ENCODE assay signal across 9 cellular contexts in the genomic region with DNA sequence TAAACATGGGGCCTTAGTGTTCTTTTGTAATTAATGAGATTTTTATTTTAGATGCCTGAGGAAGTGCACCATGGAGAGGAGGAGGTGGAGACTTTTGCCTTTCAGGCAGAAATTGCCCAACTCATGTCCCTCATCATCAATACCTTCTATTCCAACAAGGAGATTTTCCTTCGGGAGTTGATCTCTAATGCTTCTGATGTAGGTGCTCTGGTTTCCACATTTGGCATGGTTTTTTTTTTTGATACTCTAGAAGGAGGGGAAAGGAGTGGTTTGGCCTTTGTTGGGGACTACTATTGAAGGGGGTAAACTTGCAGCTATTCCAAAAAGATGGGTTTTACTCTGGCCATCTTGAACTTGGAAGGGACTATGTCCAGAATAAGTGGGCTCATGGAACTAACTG. TPM values are rescaled to one million over a fixed set of nuclear protein-coding genes. Genes with fewer than 3 reads are reported as not detected.
DNase-seq lines count a peak whose midpoint lies in the region; ATAC-seq and TF ChIP-seq lines count a peak whose summit lies in the region.
"Had no signal": no experiment of that assay in that cellular context is flagged by ENCODE, and none has a peak within 500 bp of the region (broad histone marks: within the 10 kb centered on the region; RNA-seq: fewer than 3 reads in every experiment).

No MANE protein-coding gene starts in this region.

- intact Hi-C loops in CD8-positive, alpha-beta T cell (cut with DNase I, micrococcal nuclease), result loop anchor here (5.0 to 10.0 kb wide), 4 partner anchors 121 to 1194 kb away; partner anchors contain the start of genes MRPL14 (in 2 of the 2), TMEM63B (in 2 of the 2), CUL7 (in 1 of the 2) and KLC4 (in 1 of the 2)
- intact Hi-C loops in PC-9 (cut with micrococcal nuclease; ENCODE audit: unreplicated experiment), result loop anchor here (5.0 kb wide), 1 partner anchor 131 kb away; no protein-coding TSS in a partner anchor

- H3K27ac Mint-ChIP-seq in CD8-positive, alpha-beta T cell, result peak overlapping the region; percentile 98
- peak overlapping the region; percentile 65 for H3K27ac Mint-ChIP-seq in endothelial cell (ENCODE audit: unreplicated experiment)

- H3K4me3 ChIP-seq in CD8-positive, alpha-beta T cell (ENCODE audit: low read depth, low read length), result peak overlapping the region; percentile 96
- peak overlapping the region; percentile 98 for H3K4me3 ChIP-seq in PC-9
- peak overlapping the region; percentile 99 for H3K4me3 ChIP-seq in osteoblast (ENCODE audit: insufficient read depth, low read length)

- H3F3A ChIP-seq in PC-9 (ENCODE audit: insufficient read depth, low read depth), result peaks cover 70% of the 10 kb centered on the region

- TF ChIP-seq CTCF in CD8-positive, alpha-beta T cell (IDR thresholded peaks at IDR 0.05), result no peak
- TF ChIP-seq CTCF in PC-9 (conservative IDR thresholded peaks at IDR 0.05) (no peak), endothelial cell (IDR thresholded peaks at IDR 0.05; ENCODE audit: unreplicated experiment) (no peak), osteoblast (IDR thresholded peaks at IDR 0.05; ENCODE audit: extremely low read depth, low read depth, low read length) (no peak)

- peaks cover 45% of the 10 kb centered on the region for H3K36me3 ChIP-seq in CD8-positive, alpha-beta T cell (ENCODE audit: insufficient read depth, low read length)
- H3K36me3 ChIP-seq in PC-9 (ENCODE audit: low read depth), result peaks cover 59% of the 10 kb centered on the region
- H3K36me3 ChIP-seq in osteoblast (ENCODE audit: insufficient read depth, low read length), result peaks cover 50% of the 10 kb centered on the region

- no peaks in the 10 kb centered on the region for H3K9me3 ChIP-seq in CD8-positive, alpha-beta T cell (ENCODE audit: low read length)
- H3K9me3 ChIP-seq in PC-9 (ENCODE audit: insufficient read depth, low read depth), result no peaks in the 10 kb centered on the region
- no peaks in the 10 kb centered on the region for H3K9me3 ChIP-seq in osteoblast (ENCODE audit: low read depth, low read length)

- peaks cover 26% of the 10 kb centered on the region for H3K4me1 ChIP-seq in CD8-positive, alpha-beta T cell (ENCODE audit: insufficient read depth, low read length)
- H3K4me1 ChIP-seq in PC-9 (replicated peaks; ENCODE audit: insufficient read depth) (peaks cover 38% of the 10 kb centered on the region), osteoblast (ENCODE audit: insufficient read depth, low read length) (peaks cover 26% of the 10 kb centered on the region)

- H2AFZ ChIP-seq in PC-9 (no peak overlapping the region), osteoblast (ENCODE audit: low read length) (no peak overlapping the region)

- POLR2A ChIA-PET in CD8-positive, alpha-beta T cell (lab: Charles Lee), result interaction anchor here (2.0 to 5.6 kb wide), 4 partner anchors 8 to 49 kb away, joined by 8 to 114 read pairs (median 50); partner anchors contain the start of genes SLC29A1 and SLC35B2
- POLR2A ChIA-PET in PC-9 (lab: Charles Lee; ENCODE audit: unreplicated experiment), result interaction anchor here (0.6 kb wide), 1 partner anchor 152 kb away, joined by 6 read pairs; no protein-coding TSS in a partner anchor

- no TSS peak for BruUV-seq in PC-9 (replicated peaks; lab: Mats Ljungman, UMichigan)

- no peaks in the 10 kb centered on the region for H3K9me3 Mint-ChIP-seq in CD8-positive, alpha-beta T cell
- no peaks in the 10 kb centered on the region for H3K9me3 Mint-ChIP-seq in endothelial cell (ENCODE audit: unreplicated experiment)

- H3K4me1 Mint-ChIP-seq in CD8-positive, alpha-beta T cell (ENCODE audit: low read depth), result peaks cover 64% of the 10 kb centered on the region
- H3K4me1 Mint-ChIP-seq in endothelial cell (ENCODE audit: unreplicated experiment), result peaks cover 38% of the 10 kb centered on the region

- peaks cover 71% of the 10 kb centered on the region for H3K36me3 Mint-ChIP-seq in CD8-positive, alpha-beta T cell
- H3K36me3 Mint-ChIP-seq in endothelial cell (ENCODE audit: low read depth, unreplicated experiment), result peaks cover 60% of the 10 kb centered on the region

- H3K4me3 Mint-ChIP-seq in CD8-positive, alpha-beta T cell, result peak overlapping the region; percentile 99
- peak overlapping the region; percentile 99 for H3K4me3 Mint-ChIP-seq in endothelial cell (ENCODE audit: unreplicated experiment)

- H3K9me2 ChIP-seq in PC-9 (ENCODE audit: insufficient read depth), result no peaks in the 10 kb centered on the region

- H3K79me2 ChIP-seq in PC-9 (ENCODE audit: low read depth) (peaks cover 64% of the 10 kb centered on the region), osteoblast (ENCODE audit: insufficient read depth, low read length) (peaks cover 61% of the 10 kb centered on the region)

- DNase-seq in CD8-positive, alpha-beta T cell, result no peak
- DNase-seq in PC-9 (peak in 1 of 2 experiments; percentile 33), endothelial cell (ENCODE audit: low spot score) (no peak), osteoblast (ENCODE audit: insufficient read length, low spot score, missing footprints) (peak; percentile 26), NCI-H510A (lab: John Stamatoyannopoulos, UW) (no peak), NCI-H2227 (lab: John Stamatoyannopoulos, UW; ENCODE audit: unreplicated experiment) (no peak)
- DNase-seq: NCI-H2029 treated with DMSO at 0.1 percent for 48 hours had no signal

- H4K20me1 ChIP-seq in PC-9 (ENCODE audit: insufficient read depth) (peaks cover 65% of the 10 kb centered on the region), osteoblast (ENCODE audit: insufficient read depth, low read length) (peaks cover 58% of the 10 kb centered on the region)

- no peaks in the 10 kb centered on the region for H3K27me3 ChIP-seq in CD8-positive, alpha-beta T cell (ENCODE audit: insufficient read depth, low read length)
- H3K27me3 ChIP-seq in PC-9 (ENCODE audit: insufficient read depth, low read depth), result no peaks in the 10 kb centered on the region
- no peaks in the 10 kb centered on the region for H3K27me3 ChIP-seq in osteoblast (ENCODE audit: insufficient read depth, low read length)

- no peaks in the 10 kb centered on the region for H3K27me3 Mint-ChIP-seq in CD8-positive, alpha-beta T cell (ENCODE audit: low read depth)
- peaks cover 12% of the 10 kb centered on the region for H3K27me3 Mint-ChIP-seq in endothelial cell (ENCODE audit: unreplicated experiment)

- CTCF ChIA-PET in CD8-positive, alpha-beta T cell (lab: Charles Lee), result interaction anchor here (1.5 to 7.9 kb wide), 4 partner anchors 7 to 170 kb away, joined by 3 to 67 read pairs (median 14); partner anchors contain the start of gene SLC35B2
- CTCF ChIA-PET in PC-9 (lab: Charles Lee), result no interaction called here

- no peak overlapping the region for H3K27ac ChIP-seq in CD8-positive, alpha-beta T cell (ENCODE audit: low read depth, low read length)
- H3K27ac ChIP-seq in PC-9 (peak overlapping the region; percentile 94), osteoblast (ENCODE audit: low read depth, low read length) (peak overlapping the region; percentile 19)

- H3K4me2 ChIP-seq in PC-9 (peak overlapping the region; percentile 97), osteoblast (ENCODE audit: insufficient read depth, low read length) (peak overlapping the region; percentile 97)

- ATAC-seq in CD8-positive, alpha-beta T cell, result no peak
- ATAC-seq in GM19395 (IDR thresholded peaks at IDR 0.05; ENCODE audit: unreplicated experiment) (no peak), HG03342 (IDR thresholded peaks at IDR 0.05; ENCODE audit: unreplicated experiment) (no peak)

RNA-seq across cellular contexts. Expression of gene HSP90AB1, which starts 1.7 kb away (rescaled TPM):
- 100 to 1,000 TPM; 561 to 585 TPM for total RNA-seq in CD8-positive, alpha-beta T cell
- total RNA-seq in PC-9 (2021) (895 and 1,136 TPM in 2 replicates), endothelial cell (ENCODE audit: unreplicated experiment) (962 TPM), osteoblast (676 and 702 TPM in 2 replicates)

RNA-seq across cellular contexts. Expression of gene SLC35B2, which starts 8.7 kb away (rescaled TPM):
- 1 to 10 TPM; 6.3 to 6.4 TPM for total RNA-seq in CD8-positive, alpha-beta T cell
- total RNA-seq in PC-9 (2021) (57.6 and 59.7 TPM in 2 replicates), endothelial cell (ENCODE audit: unreplicated experiment) (31.8 TPM), osteoblast (86.0 and 94.1 TPM in 2 replicates)

RNA-seq across cellular contexts. Expression of gene NFKBIE, which starts 16.8 kb away (rescaled TPM):
- 10 to 100 TPM; 44.5 to 45.8 TPM for total RNA-seq in CD8-positive, alpha-beta T cell
- total RNA-seq in PC-9 (2021) (7.6 and 10.2 TPM in 2 replicates), endothelial cell (ENCODE audit: unreplicated experiment) (16.7 TPM), osteoblast (3.2 and 4.7 TPM in 2 replicates)

RNA-seq across cellular contexts. Expression of gene TMEM151B, which starts 21.7 kb away (rescaled TPM):
- total RNA-seq in CD8-positive, alpha-beta T cell, result not detected
- total RNA-seq in PC-9 (2021) (not detected in 2 replicates), endothelial cell (ENCODE audit: unreplicated experiment) (0.28 TPM), osteoblast (not detected in 2 replicates)

RNA-seq across cellular contexts. Expression of gene SLC29A1, which starts 25.2 kb away (rescaled TPM):
- 1 to 10 TPM in 1 of 2 experiments, under 1 TPM in 1; 0.79 to 1.2 TPM for total RNA-seq in CD8-positive, alpha-beta T cell
- total RNA-seq in PC-9 (2021), result 45.3 and 46.9 TPM in 2 replicates
- 142 TPM for total RNA-seq in endothelial cell (ENCODE audit: unreplicated experiment)
- 8.0 and 10.0 TPM in 2 replicates for total RNA-seq in osteoblast
